33 cellular contexts compared by ENCODE assay signal in genomic region chr7:71182536-71182935, GRCh38. TPM values are rescaled to one million over a fixed set of nuclear protein-coding genes. Genes with fewer than 3 reads are reported as not detected.
"Had no signal": no experiment of that assay in that cellular context is flagged by ENCODE, and none has a peak within 500 bp of the region (broad histone marks: within the 10 kb centered on the region; RNA-seq: fewer than 3 reads in every experiment).

No MANE protein-coding gene starts in this region.

- H3K27ac ChIP-seq: foreskin keratinocyte, gastroesophageal sphincter, hepatocyte, ovary, psoas muscle, skin epidermis, spleen, thoracic aorta, upper lobe of right lung, uterus had no signal

- H2AFZ ChIP-seq: hepatocyte had no signal

- H3K4me3 ChIP-seq: esophagus muscularis mucosa, gastroesophageal sphincter, heart left ventricle, hepatocyte, lung, mucosa of descending colon, ovary, psoas muscle, skin epidermis, spleen, thoracic aorta, tibial nerve, upper lobe of right lung, uterus had no signal

- ATAC-seq: foreskin keratinocyte; gastroesophageal sphincter; left colon; mucosa of descending colon; natural killer cell treated with Interleukin-12 subunit alpha and Interleukin-12 subunit beta and Interleukin-15 and Interleukin-18, amount 100 ng/mL, for 72 hours; psoas muscle; right cardiac atrium; stimulated activated naive B cell treated with anti-CD40 and anti-IgM and Interleukin-4, amounts not matched to agents 10 μg/mL and 1 μg/mL and 100 μg/mL, for 72 hours; upper lobe of right lung had no signal

- H3K4me1 Mint-ChIP-seq: immature natural killer cell; memory B cell; naive B cell; stimulated activated naive B cell treated with anti-CD40 and anti-IgM and Interleukin-4, amounts not matched to agents 10 μg/mL and 1 μg/mL and 100 μg/mL, for 72 hours had no signal

- H3K79me2 ChIP-seq: hepatocyte had no signal

- H3K36me3 Mint-ChIP-seq: immature natural killer cell; memory B cell; mesothelial cell of epicardium; naive B cell; natural killer cell treated with Interleukin-12 subunit alpha and Interleukin-12 subunit beta and Interleukin-15 and Interleukin-18, amount 100 ng/mL, for 72 hours had no signal

- H3K4me1 ChIP-seq: foreskin keratinocyte, psoas muscle, spleen, upper lobe of right lung, uterus had no signal

- H3K27ac Mint-ChIP-seq: dendritic cell treated with granulocyte-macrophage colony-stimulating factor and Interleukin-4, amounts not matched to agents 40 ng/mL and 50 ng/mL, for 4 days; immature natural killer cell; memory B cell; mesothelial cell of epicardium; naive B cell; natural killer cell treated with Interleukin-12 subunit alpha and Interleukin-12 subunit beta and Interleukin-15 and Interleukin-18, amount 100 ng/mL, for 72 hours; stimulated activated naive B cell treated with anti-CD40 and anti-IgM and Interleukin-4, amounts not matched to agents 10 μg/mL and 1 μg/mL and 100 μg/mL, for 72 hours; stimulated activated naive CD8-positive, alpha-beta T cell treated with anti-CD3 and anti-CD28 coated beads, Interleukin-15, Interleukin-2, amounts not matched to agents 100 ng/mL and 50 ng/mL, for 24 hours had no signal

- DNase-seq: effector CD8-positive, alpha-beta T cell; foreskin keratinocyte; heart left ventricle; immature natural killer cell; islet precursor cell; kidney glomerular epithelial cell; left colon; mucosa of descending colon; naive B cell; occipital lobe; ovary; posterior cingulate gyrus; psoas muscle; right cardiac atrium; spleen; stimulated activated CD4-positive, alpha-beta T cell treated with anti-CD3 and anti-CD28 coated beads, Interleukin-4, amount 100 ng/mL, for 4 hours; stimulated activated naive B cell treated with anti-CD40 and anti-IgM and Interleukin-4, amounts not matched to agents 10 μg/mL and 1 μg/mL and 100 μg/mL, for 72 hours; upper lobe of right lung; uterus had no signal

- H3K27me3 Mint-ChIP-seq: dendritic cell treated with granulocyte-macrophage colony-stimulating factor and Interleukin-4, amounts not matched to agents 40 ng/mL and 50 ng/mL, for 4 days; memory B cell; naive B cell; natural killer cell treated with Interleukin-12 subunit alpha and Interleukin-12 subunit beta and Interleukin-15 and Interleukin-18, amount 100 ng/mL, for 72 hours; stimulated activated naive B cell treated with anti-CD40 and anti-IgM and Interleukin-4, amounts not matched to agents 10 μg/mL and 1 μg/mL and 100 μg/mL, for 72 hours; stimulated activated naive CD8-positive, alpha-beta T cell treated with anti-CD3 and anti-CD28 coated beads, Interleukin-15, Interleukin-2, amounts not matched to agents 100 ng/mL and 50 ng/mL, for 24 hours had no signal

- H3K4me3 Mint-ChIP-seq: dendritic cell treated with granulocyte-macrophage colony-stimulating factor and Interleukin-4, amounts not matched to agents 40 ng/mL and 50 ng/mL, for 4 days; immature natural killer cell; memory B cell; mesothelial cell of epicardium; naive B cell; natural killer cell treated with Interleukin-12 subunit alpha and Interleukin-12 subunit beta and Interleukin-15 and Interleukin-18, amount 100 ng/mL, for 72 hours; stimulated activated naive B cell treated with anti-CD40 and anti-IgM and Interleukin-4, amounts not matched to agents 10 μg/mL and 1 μg/mL and 100 μg/mL, for 72 hours; stimulated activated naive CD8-positive, alpha-beta T cell treated with anti-CD3 and anti-CD28 coated beads, Interleukin-15, Interleukin-2, amounts not matched to agents 100 ng/mL and 50 ng/mL, for 24 hours had no signal

- H3K27me3 ChIP-seq: esophagus muscularis mucosa, foreskin keratinocyte, gastroesophageal sphincter, heart left ventricle, hepatocyte, ovary, spleen, tibial nerve, upper lobe of right lung, uterus had no signal

- H3K36me3 ChIP-seq: esophagus muscularis mucosa, gastroesophageal sphincter, heart left ventricle, ovary, spleen, thoracic aorta, tibial nerve, upper lobe of right lung, uterus had no signal

- H3K4me2 ChIP-seq: hepatocyte had no signal

- H3K9me3 ChIP-seq: ovary, psoas muscle, upper lobe of right lung, uterus had no signal

RNA-seq across cellular contexts. Expression of gene GALNT17, which starts 50.6 kb away (rescaled TPM):
- total RNA-seq: endothelial cell of umbilical vein; foreskin keratinocyte; natural killer cell treated with Interleukin-12 subunit alpha and Interleukin-12 subunit beta and Interleukin-15 and Interleukin-18, amount 100 ng/mL, for 72 hours; renal cortical epithelial cell had no signal
